ENCODE assay signal across 30 cellular contexts in the genomic region with DNA sequence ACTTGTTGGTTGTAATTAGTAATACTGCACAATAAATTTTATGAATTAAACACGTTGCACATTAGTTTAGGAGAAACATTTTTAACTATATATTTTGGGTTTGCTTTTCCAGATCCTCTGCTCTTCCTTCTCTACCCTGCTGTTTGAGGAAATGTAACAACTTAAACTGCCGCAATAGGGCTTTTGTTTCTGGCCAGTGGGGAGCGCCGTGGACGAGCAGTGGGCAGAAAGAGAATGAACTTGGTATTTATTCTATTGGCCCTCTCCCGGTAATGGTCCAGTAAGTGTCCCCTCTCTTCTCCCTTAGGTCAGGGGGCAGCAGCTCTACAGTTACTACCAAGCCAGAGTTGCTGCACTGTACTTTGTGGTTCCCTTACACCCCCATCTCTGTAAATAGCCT.
"Had no signal": no experiment of that assay in that cellular context is flagged by ENCODE, and none has a peak within 500 bp of the region (broad histone marks: within the 10 kb centered on the region; RNA-seq: fewer than 3 reads in every experiment).

No MANE protein-coding gene starts in this region.

- H3K27me3 ChIP-seq: adrenal gland, body of pancreas, esophagus squamous epithelium, pancreas, uterus had no signal

- H3K9me3 ChIP-seq: body of pancreas, esophagus squamous epithelium, pancreas, prostate gland, uterus had no signal

- H3K4me3 ChIP-seq: adrenal gland, body of pancreas, esophagus squamous epithelium, pancreas, prostate gland, skin epidermis, uterus had no signal

- H3K36me3 ChIP-seq: adrenal gland, esophagus squamous epithelium, pancreas, prostate gland, uterus had no signal

- DNase-seq: activated CD4-positive, alpha-beta T cell treated with anti-CD3 and anti-CD28 coated beads for 4 hours; activated CD4-positive, alpha-beta T cell treated with anti-CD3 and anti-CD28 coated beads, Interleukin-2, amount 50 U/mL, for 4 hours; activated effector memory CD4-positive, alpha-beta T cell treated with Interleukin-2 at 50 U/mL for 16 hours; activated naive CD4-positive, alpha-beta T cell treated with Interleukin-2 at 50 U/mL for 16 hours; activated naive CD8-positive, alpha-beta T cell treated with anti-CD3 and anti-CD28 coated beads for 36 hours; adrenal gland; aorta; body of pancreas; dermis blood vessel endothelial cell; effector CD4-positive, alpha-beta T cell; esophagus squamous epithelium; foreskin melanocyte; immature natural killer cell; kidney; left colon; mammary epithelial cell; midbrain; naive thymus-derived CD4-positive, alpha-beta T cell; nucleus accumbens; retina; stimulated activated CD4-positive, alpha-beta T cell treated with anti-CD3 and anti-CD28 coated beads, Interleukin-12 subunit alpha, Interleukin-12 subunit beta, amount 100 ng/mL, for 4 hours; stimulated activated CD4-positive, alpha-beta T cell treated with anti-CD3 and anti-CD28 coated beads, Interleukin-4, amount 100 ng/mL, for 4 hours; stimulated activated CD8-positive, alpha-beta memory T cell treated with anti-CD3 and anti-CD28 coated beads, Interleukin-4, amount 100 ng/mL, for 48 hours; stimulated activated naive CD8-positive, alpha-beta T cell treated with anti-CD3 and anti-CD28 coated beads, Interleukin-15, amount 100 ng/mL, for 72 hours; substantia nigra; uterus had no signal

- H3K4me1 ChIP-seq: adrenal gland, esophagus squamous epithelium, prostate gland, uterus had no signal

- H3K27ac ChIP-seq: adrenal gland, body of pancreas, epithelial cell of prostate, esophagus squamous epithelium, pancreas, prostate gland, skin epidermis, uterus had no signal
